In the genomic region with DNA sequence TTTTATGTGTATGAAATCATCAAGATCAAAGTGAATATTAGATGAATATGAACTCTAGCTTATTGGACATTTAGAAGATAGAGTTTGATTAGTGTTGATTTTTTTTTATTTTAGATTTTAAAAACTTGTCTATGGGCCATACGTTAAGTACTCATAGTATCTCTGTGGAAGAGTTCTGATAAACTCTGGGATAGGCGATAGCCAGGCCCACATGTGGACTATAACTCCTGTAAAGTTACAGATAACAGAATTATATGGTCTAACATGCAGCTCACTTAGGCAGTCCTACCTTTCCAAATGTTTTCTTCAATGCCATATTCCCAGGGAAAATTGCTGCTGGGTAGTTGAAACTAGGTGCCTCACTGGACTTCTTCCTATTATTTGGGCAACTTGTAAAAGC, we compare ENCODE assay signal across 26 cellular contexts.
"Had no signal": no experiment of that assay in that cellular context is flagged by ENCODE, and none has a peak within 500 bp of the region (broad histone marks: within the 10 kb centered on the region; RNA-seq: fewer than 3 reads in every experiment).

No MANE protein-coding gene starts in this region.

- H3K9me3 Mint-ChIP-seq: activated CD4-positive, alpha-beta memory T cell treated with anti-CD3 and anti-CD28 coated beads for 36 hours; activated CD4-positive, alpha-beta T cell treated with anti-CD3 and anti-CD28 coated beads, Interleukin-2, amount 10 ng/mL, durations not matched to agents 7 days and 5 days; activated naive CD4-positive, alpha-beta T cell treated with anti-CD3 and anti-CD28 coated beads, Interleukin-2, amount 50 U/mL, for 72 hours; activated naive CD8-positive, alpha-beta T cell treated with anti-CD3 and anti-CD28 coated beads, Interleukin-2, amount 50 U/mL, for 24 hours; activated T-cell treated with anti-CD3 and anti-CD28 coated beads, Interleukin-2, amount 50 U/mL, for 4 hours had no signal

- FAIRE-seq: TTC549 had no signal

- H3K36me3 Mint-ChIP-seq: activated CD4-positive, alpha-beta memory T cell treated with anti-CD3 and anti-CD28 coated beads for 36 hours; activated naive CD4-positive, alpha-beta T cell treated with anti-CD3 and anti-CD28 coated beads, Interleukin-2, amount 50 U/mL, for 72 hours had no signal

- ATAC-seq: activated naive CD4-positive, alpha-beta T cell treated with anti-CD3 and anti-CD28 coated beads, Interleukin-2, amount 50 U/mL, for 72 hours; activated naive CD8-positive, alpha-beta T cell treated with anti-CD3 and anti-CD28 coated beads, Interleukin-2, amount 50 U/mL, for 24 hours; activated T-cell treated with anti-CD3 and anti-CD28 coated beads, Interleukin-2, amount 50 U/mL, for 4 hours; body of pancreas had no signal

- H3K27ac Mint-ChIP-seq: activated CD4-positive, alpha-beta memory T cell treated with anti-CD3 and anti-CD28 coated beads for 36 hours; activated naive CD4-positive, alpha-beta T cell treated with anti-CD3 and anti-CD28 coated beads, Interleukin-2, amount 50 U/mL, for 72 hours; activated naive CD8-positive, alpha-beta T cell treated with anti-CD3 and anti-CD28 coated beads, Interleukin-2, amount 50 U/mL, for 24 hours had no signal

- H3K36me3 ChIP-seq: ascending aorta had no signal

- H3K27me3 Mint-ChIP-seq: activated CD4-positive, alpha-beta memory T cell treated with anti-CD3 and anti-CD28 coated beads for 36 hours; activated CD4-positive, alpha-beta T cell treated with anti-CD3 and anti-CD28 coated beads, Interleukin-2, amount 10 ng/mL, durations not matched to agents 7 days and 5 days; activated naive CD8-positive, alpha-beta T cell treated with anti-CD3 and anti-CD28 coated beads, Interleukin-2, amount 50 U/mL, for 24 hours had no signal

- H3K4me3 ChIP-seq: ascending aorta, body of pancreas had no signal

- H3K9me3 ChIP-seq: ascending aorta, body of pancreas had no signal

- H3K4me3 Mint-ChIP-seq: activated CD4-positive, alpha-beta memory T cell treated with anti-CD3 and anti-CD28 coated beads for 36 hours; activated CD4-positive, alpha-beta T cell treated with anti-CD3 and anti-CD28 coated beads, Interleukin-2, amount 10 ng/mL, durations not matched to agents 7 days and 5 days; activated naive CD8-positive, alpha-beta T cell treated with anti-CD3 and anti-CD28 coated beads, Interleukin-2, amount 50 U/mL, for 24 hours; activated T-cell treated with anti-CD3 and anti-CD28 coated beads, Interleukin-2, amount 50 U/mL, for 4 hours had no signal

- DNase-seq: activated CD4-positive, alpha-beta memory T cell treated with anti-CD3 and anti-CD28 coated beads for 36 hours; activated CD4-positive, alpha-beta T cell treated with anti-CD3 and anti-CD28 coated beads, Interleukin-2, amount 10 ng/mL, durations not matched to agents 7 days and 5 days; activated CD4-positive, CD25-positive, alpha-beta regulatory T cell; activated CD8-positive, alpha-beta memory T cell treated with anti-CD3 and anti-CD28 coated beads for 24 hours; activated effector memory CD4-positive, alpha-beta T cell treated with anti-CD3 and anti-CD28 coated beads, Interleukin-2, amount 50 U/mL, for 16 hours; activated naive CD4-positive, alpha-beta T cell treated with Interleukin-2 at 50 U/mL for 16 hours; activated naive CD8-positive, alpha-beta T cell treated with anti-CD3 and anti-CD28 coated beads, Interleukin-2, amount 50 U/mL, for 24 hours; activated T-cell treated with anti-CD3 and anti-CD28 coated beads, Interleukin-2, amount 50 U/mL, for 4 hours; amniotic stem cell; body of pancreas; KG1; NCI-H1092; NCI-H1417 treated with DMSO at 0.1 percent for 48 hours; NCI-H1694; NCI-H2029; NCI-H2107; NCI-H2171 treated with DMSO at 0.1 percent for 48 hours; NCI-H226; NCI-H526 treated with DMSO at 0.1 percent for 48 hours; NCI-H82; SIG-M5; T-helper 2 cell; T1000 had no signal

- H3K27me3 ChIP-seq: ascending aorta, body of pancreas had no signal
